Comparison of ENCODE assay signal across 24 cellular contexts in the genomic region with DNA sequence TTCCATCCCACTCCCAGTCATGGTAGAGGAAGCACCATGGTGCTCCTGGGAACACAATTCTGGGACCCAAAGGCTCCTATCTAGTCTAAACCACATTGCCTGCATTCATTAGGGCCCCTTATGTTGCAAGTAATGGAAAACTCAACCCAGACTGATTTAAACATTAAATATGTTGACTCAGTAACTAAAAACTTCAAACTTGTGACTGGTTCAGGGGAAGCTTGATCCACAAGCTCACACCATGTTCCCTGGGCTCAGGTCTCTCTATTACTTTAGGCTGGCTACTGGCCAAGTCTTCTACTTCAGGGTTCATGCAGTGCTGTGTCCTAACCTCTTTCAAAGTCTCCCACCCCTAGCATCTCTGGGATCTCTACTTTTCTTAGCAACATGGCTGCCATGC. TPM values are rescaled to one million over a fixed set of nuclear protein-coding genes. Genes with fewer than 3 reads are reported as not detected.
DNase-seq lines count a peak whose midpoint lies in the region; ATAC-seq and TF ChIP-seq lines count a peak whose summit lies in the region.
"Had no signal": no experiment of that assay in that cellular context is flagged by ENCODE, and none has a peak within 500 bp of the region (broad histone marks: within the 10 kb centered on the region; RNA-seq: fewer than 3 reads in every experiment).

No MANE protein-coding gene starts in this region.

- no peaks in the 10 kb centered on the region for H3K9me3 ChIP-seq in BLaER1 treated with 17β-estradiol and CSF1 and Interleukin-3, amounts not matched to agents 10 nM and 100 nM (replicated peaks in 1 of 11)
- no peaks in the 10 kb centered on the region for H3K9me3 ChIP-seq in HCT116 (ENCODE audit: control insufficient read depth in 1 of 2, insufficient read depth in 1 of 2, low read depth in 1 of 2, low read length in 2 of 2)

- TF ChIP-seq CTCF in HCT116 (IDR thresholded peaks at IDR 0.05 in 2 of 3, conservative IDR thresholded peaks at IDR 0.05 in 1 of 3; ENCODE audit: borderline replicate concordance in 1 of 3, insufficient read depth in 1 of 3, low read depth in 2 of 3, low read length in 2 of 3), result no peak
- no peak for TF ChIP-seq CTCF in choroid plexus epithelial cell (conservative IDR thresholded peaks at IDR 0.05; ENCODE audit: low read depth, low read length)

- peaks cover 15 to 28% (median 24%) of the 10 kb centered on the region in 11 experiments; a peak in 21 of 22 replicates for H3K27me3 ChIP-seq in BLaER1 treated with 17β-estradiol and CSF1 and Interleukin-3, amounts not matched to agents 10 nM and 100 nM
- no peaks in the 10 kb centered on the region for H3K27me3 ChIP-seq in HCT116 (ENCODE audit: insufficient read depth, low read length)

- peak; percentile 35 for ATAC-seq in HCT116
- ATAC-seq: GM12878, SK-N-SH treated with all-trans-retinoic acid at 6 μM for 48 hours had no signal

- H3K27ac ChIP-seq in BLaER1 treated with 17β-estradiol and CSF1 and Interleukin-3, amounts not matched to agents 10 nM and 100 nM, result peak overlapping the region in 7 of 11 experiments; percentile 1 to 51 (median 37); a peak in 7 of 22 replicates
- peak overlapping the region; percentile 56 for H3K27ac ChIP-seq in HCT116 (ENCODE audit: low read depth, low read length)

- peak overlapping the region in 8 of 11 experiments; percentile 3 to 41 (median 16); a peak in 11 of 22 replicates for H3K4me2 ChIP-seq in BLaER1 treated with 17β-estradiol and CSF1 and Interleukin-3, amounts not matched to agents 10 nM and 100 nM
- H3K4me2 ChIP-seq in HCT116 (ENCODE audit: low read length), result no peak overlapping the region

- RAD21 ChIA-PET in HCT116 (lab: Charles Lee; ENCODE audit: low non-redundant PET in 1 of 2, low total read pairs in 2 of 2, uncharacterized antibody in 2 of 2, unreplicated experiment in 2 of 2), result no interaction called here

- TF ChIP-seq RAD21 in HCT116 (IDR thresholded peaks at IDR 0.05; ENCODE audit: low read depth), result no peak

- H3K36me3 ChIP-seq in BLaER1 treated with 17β-estradiol and CSF1 and Interleukin-3, amounts not matched to agents 10 nM and 100 nM, result peaks cover 8 to 62% (median 37%) of the 10 kb centered on the region in 11 experiments; a peak in 20 of 22 replicates
- peaks cover 14 to 24% of the 10 kb centered on the region in 2 experiments for H3K36me3 ChIP-seq in HCT116 (ENCODE audit: control insufficient read depth in 1 of 2, insufficient read depth in 2 of 2, low read length in 2 of 2)

- peaks cover 32% of the 10 kb centered on the region for H3K79me2 ChIP-seq in HCT116 (ENCODE audit: insufficient read depth, low read length)

- H3K9me2 ChIP-seq in HCT116 (ENCODE audit: insufficient read depth), result no peaks in the 10 kb centered on the region

- POLR2A ChIA-PET in HCT116 (lab: Charles Lee), result interaction anchor here (0.7 kb wide), 1 partner anchor 54 kb away, joined by 3 read pairs; the partner anchor contains the start of gene FAM3C

- CTCF ChIA-PET in HCT116 (lab: Charles Lee), result no interaction called here

- H3K4me3 ChIP-seq in BLaER1 treated with 17β-estradiol and CSF1 and Interleukin-3, amounts not matched to agents 10 nM and 100 nM, result no peak overlapping the region
- no peak overlapping the region for H3K4me3 ChIP-seq in HCT116 (replicated peaks in 1 of 2; ENCODE audit: low read depth in 1 of 2, low read length in 2 of 2)
- no peak overlapping the region for H3K4me3 ChIP-seq in choroid plexus epithelial cell (ENCODE audit: low read depth, low read length)
- H3K4me3 ChIP-seq: GM12878 had no signal

- H3K9ac ChIP-seq in BLaER1 treated with 17β-estradiol and CSF1 and Interleukin-3, amounts not matched to agents 10 nM and 100 nM, result no peak overlapping the region; a peak in 1 of 22 replicates
- H3K9ac ChIP-seq in HCT116 (ENCODE audit: low read length), result no peak overlapping the region

- peaks cover 0 to 21% (median 0%) of the 10 kb centered on the region in 11 experiments; a peak in 4 of 22 replicates for H4K20me1 ChIP-seq in BLaER1 treated with 17β-estradiol and CSF1 and Interleukin-3, amounts not matched to agents 10 nM and 100 nM
- H4K20me1 ChIP-seq in HCT116 (ENCODE audit: insufficient read depth), result no peaks in the 10 kb centered on the region

- peaks cover 17 to 59% (median 48%) of the 10 kb centered on the region in 10 experiments; a peak in 19 of 20 replicates for H3K4me1 ChIP-seq in BLaER1 treated with 17β-estradiol and CSF1 and Interleukin-3, amounts not matched to agents 10 nM and 100 nM
- peaks cover 21 to 75% of the 10 kb centered on the region in 2 experiments; a peak in 3 of 4 replicates for H3K4me1 ChIP-seq in HCT116 (ENCODE audit: control insufficient read depth in 1 of 2, insufficient read depth in 2 of 2, low read length in 2 of 2)

- H2AFZ ChIP-seq in HCT116 (ENCODE audit: low read depth, low read length, poor library complexity, severe bottlenecking), result no peak overlapping the region

- no peak for TF ChIP-seq POLR2A in HCT116 (IDR thresholded peaks at IDR 0.05; ENCODE audit: borderline replicate concordance, extremely low read depth, insufficient read depth, insufficient read length)

- DNase-seq in HCT116 (ENCODE audit: low read depth, low spot score), result no peak
- peak; percentile 79 for DNase-seq in choroid plexus epithelial cell (ENCODE audit: low read depth)
- peak; percentile 83 for DNase-seq in renal cortical epithelial cell (ENCODE audit: low read depth)
- DNase-seq in cortex of kidney (lab: John Stamatoyannopoulos, UW), result no peak
- DNase-seq in activated CD8-positive, alpha-beta memory T cell treated with anti-CD3 and anti-CD28 coated beads for 24 hours, result no peak
- DNase-seq in effector CD4-positive, alpha-beta T cell, result no peak
- DNase-seq: AML-193; CD4-positive, alpha-beta T cell; DMS79; Kasumi-1; MM.1S; NCI-H1105; NCI-H1694 treated with DMSO at 0.1 percent for 48 hours; NCI-H2107; NCI-H345; NCI-H526; NK-92 treated with Interleukin-12 subunit alpha and Interleukin-12 subunit beta, amount 100 ng/mL, for 24 hours; OCI-M1; SHP77 treated with DMSO at 0.1 percent for 48 hours had no signal

- no TSS peak for BruUV-seq in HCT116 (replicated peaks; lab: Mats Ljungman, UMichigan)

- intact Hi-C loops in HCT116 (cut with micrococcal nuclease), result no loop called here

TF ChIP-seq in HCT116, 20 proteins besides CTCF, POLR2A, EP300 and RAD21 (continues in another document):
- TF ChIP-seq FOSL1 (IDR thresholded peaks at IDR 0.05; ENCODE audit: low read depth) (no peak), CEBPB (IDR thresholded peaks at IDR 0.05; ENCODE audit: low read depth) (no peak), EZH2phosphoT487 (IDR thresholded peaks at IDR 0.05; ENCODE audit: borderline replicate concordance) (no peak), EZH2 (IDR thresholded peaks at IDR 0.05) (no peak), YY1 (IDR thresholded peaks at IDR 0.05; ENCODE audit: extremely low read depth, insufficient replicate concordance, low read depth, low read length) (no peak), SIN3A (IDR thresholded peaks at IDR 0.05; ENCODE audit: low read depth) (peak; percentile 48; the same call in 1 of the 2 replicates), EGR1 (IDR thresholded peaks at IDR 0.05; ENCODE audit: low read depth) (no peak), SP1 (IDR thresholded peaks at IDR 0.05; ENCODE audit: low read depth) (no peak), ZBTB33 (IDR thresholded peaks at IDR 0.05; ENCODE audit: extremely low read depth, insufficient replicate concordance, low read length) (no peak), ATF3 (IDR thresholded peaks at IDR 0.05) (no peak), POLR2AphosphoS5 (IDR thresholded peaks at IDR 0.05; ENCODE audit: low read depth, low read length) (peak; percentile 5; the same call in 1 of the 2 replicates), ZNF274 (IDR thresholded peaks at IDR 0.05; ENCODE audit: low read depth, low read length) (no peak), ELF1 (IDR thresholded peaks at IDR 0.05; ENCODE audit: borderline replicate concordance, low read depth) (no peak), ZFX (IDR thresholded peaks at IDR 0.05) (no peak), SRF (IDR thresholded peaks at IDR 0.05; ENCODE audit: low read depth) (no peak), JUND (IDR thresholded peaks at IDR 0.05) (peak; percentile 23; the same call in 1 of the 2 replicates), TCF7L2 (IDR thresholded peaks at IDR 0.05; ENCODE audit: borderline replicate concordance, extremely low read depth, insufficient read depth, insufficient read length) (no peak), CBX3 (IDR thresholded peaks at IDR 0.05; ENCODE audit: low read depth) (no peak)
- TF ChIP-seq, protein P1, sequence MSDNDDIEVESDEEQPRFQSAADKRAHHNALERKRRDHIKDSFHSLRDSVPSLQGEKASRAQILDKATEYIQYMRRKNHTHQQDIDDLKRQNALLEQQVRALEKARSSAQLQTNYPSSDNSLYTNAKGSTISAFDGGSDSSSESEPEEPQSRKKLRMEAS (IDR thresholded peaks at IDR 0.05), result no peak

RNA-seq across cellular contexts. Expression of gene WNT16, which starts 13.1 kb away (rescaled TPM):
- 152 TPM for total RNA-seq in HCT116 (2021; ENCODE audit: unreplicated experiment)
- 89.8 and 100 TPM in 2 replicates for polyA plus RNA-seq in HCT116 (2012)
- 0.30 TPM in 1 of 2 replicates, not detected in the other for total RNA-seq in renal cortical epithelial cell
- total RNA-seq: CD4-positive, alpha-beta T cell; H4; RPMI7951 had no signal

RNA-seq across cellular contexts. Expression of gene FAM3C, which starts 54.2 kb away (rescaled TPM):
- total RNA-seq in HCT116 (2021; ENCODE audit: unreplicated experiment) (322 TPM), renal cortical epithelial cell (92.6 and 203 TPM in 2 replicates)
- 103 and 148 TPM in 2 replicates for polyA plus RNA-seq in HCT116 (2012)

Comparison
In these comparisons a context has a peak if more than half of its experiments do, and no peak if none do; other contexts are left out.
1. DNase-seq: peak in choroid plexus epithelial cell (single experiment) and renal cortical epithelial cell (single experiment); none in HCT116 (single experiment), cortex of kidney (single experiment), activated CD8-positive, alpha-beta memory T cell treated with anti-CD3 and anti-CD28 coated beads for 24 hours (single experiment) and effector CD4-positive, alpha-beta T cell (single experiment).
2. RNA of gene WNT16, which starts 13.1 kb away (total RNA-seq): 152 TPM in HCT116 (single experiment); 0.30 TPM in renal cortical epithelial cell; every median in the first group is over 100 times any median in the second.